In the genomic region with DNA sequence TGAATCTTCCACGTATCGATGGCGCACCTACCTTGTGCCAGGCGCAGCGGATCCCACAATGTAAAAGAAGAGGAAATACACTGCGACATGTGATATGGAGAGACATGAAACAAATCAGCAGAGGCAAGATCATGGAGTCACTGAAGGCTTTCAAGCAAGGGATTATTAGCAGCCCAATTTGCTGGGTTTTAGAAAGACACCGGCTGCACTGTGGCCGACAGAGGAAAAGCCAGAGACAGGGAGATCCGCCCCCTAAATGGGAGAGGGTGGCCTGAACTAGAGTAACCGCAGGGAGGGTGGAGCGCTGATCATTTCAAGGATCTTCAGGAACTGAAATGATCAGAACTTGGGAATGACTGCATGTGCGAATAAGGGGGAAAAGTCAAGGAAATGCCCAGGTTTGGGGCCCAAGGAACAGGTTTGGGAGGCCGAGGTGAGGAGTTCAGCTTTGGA, we compare ENCODE assay signal across 1 cellular context.
A peak's percentile ranks its signal among the peaks of the same experiment; 100 is the strongest.
TF ChIP-seq lines count a peak whose summit lies in the region.

No MANE protein-coding gene starts in this region.

TF ChIP-seq in GM12878, 131 proteins besides CTCF, POLR2A, EP300 and RAD21:
- TF ChIP-seq MLLT1 (IDR thresholded peaks at IDR 0.05) (peak; percentile 65; the same call in 1 of the 2 replicates), CREM (IDR thresholded peaks at IDR 0.05; ENCODE audit: low read depth) (no peak), LARP7 (IDR thresholded peaks at IDR 0.05) (0 out of 2 replicates have a peak, but pooled peaks have one; percentile 0), HDGF (IDR thresholded peaks at IDR 0.05) (no peak)
- TF ChIP-seq, protein P1, sequence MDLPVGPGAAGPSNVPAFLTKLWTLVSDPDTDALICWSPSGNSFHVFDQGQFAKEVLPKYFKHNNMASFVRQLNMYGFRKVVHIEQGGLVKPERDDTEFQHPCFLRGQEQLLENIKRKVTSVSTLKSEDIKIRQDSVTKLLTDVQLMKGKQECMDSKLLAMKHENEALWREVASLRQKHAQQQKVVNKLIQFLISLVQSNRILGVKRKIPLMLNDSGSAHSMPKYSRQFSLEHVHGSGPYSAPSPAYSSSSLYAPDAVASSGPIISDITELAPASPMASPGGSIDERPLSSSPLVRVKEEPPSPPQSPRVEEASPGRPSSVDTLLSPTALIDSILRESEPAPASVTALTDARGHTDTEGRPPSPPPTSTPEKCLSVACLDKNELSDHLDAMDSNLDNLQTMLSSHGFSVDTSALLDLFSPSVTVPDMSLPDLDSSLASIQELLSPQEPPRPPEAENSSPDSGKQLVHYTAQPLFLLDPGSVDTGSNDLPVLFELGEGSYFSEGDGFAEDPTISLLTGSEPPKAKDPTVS (IDR thresholded peaks at IDR 0.05; ENCODE audit: low read depth, low read length) = no peak
